ENCODE assay signal across 13 cellular contexts in genomic region chr13:66405908-66406802, GRCh38.
DNase-seq lines count a peak whose midpoint lies in the region; ATAC-seq lines count a peak whose summit lies in the region.
"Had no signal": no experiment of that assay in that cellular context is flagged by ENCODE, and none has a peak within 500 bp of the region (broad histone marks: within the 10 kb centered on the region; RNA-seq: fewer than 3 reads in every experiment).

No MANE protein-coding gene starts in this region.

- peak; percentile 79 for DNase-seq in NCI-H2171 treated with DMSO at 0.1 percent for 48 hours (lab: John Stamatoyannopoulos, UW)
- DNase-seq in NCI-H2171 (lab: John Stamatoyannopoulos, UW): no peak
- peak; percentile 93 for DNase-seq in amniotic epithelial cell (ENCODE audit: low read depth)
- DNase-seq in hepatic stellate cell (ENCODE audit: low spot score): peak; percentile 11
- no peak for DNase-seq in NCI-H1694 (lab: John Stamatoyannopoulos, UW)
- DNase-seq: activated CD4-positive, CD25-positive, alpha-beta regulatory T cell treated with anti-CD3 and anti-CD28 coated beads, Interleukin-2, amount 50 U/mL, for 72 hours; activated effector memory CD4-positive, alpha-beta T cell treated with Interleukin-2 at 50 U/mL for 16 hours had no signal

- no peak for ATAC-seq in GM21390 (IDR thresholded peaks at IDR 0.05; ENCODE audit: unreplicated experiment)
- no peak for ATAC-seq in HG02759 (IDR thresholded peaks at IDR 0.05; ENCODE audit: unreplicated experiment)
- ATAC-seq: K562; stimulated activated effector memory CD8-positive, alpha-beta T cell treated with anti-CD3 and anti-CD28 coated beads, Interleukin-12 subunit alpha, Interleukin-12 subunit beta, amount 100 ng/mL, for 72 hours had no signal

- H3K27ac ChIP-seq in temporal lobe (ENCODE audit: low read depth, low read length): peak overlapping the region; percentile 27
- H3K27ac ChIP-seq: coronary artery had no signal

Comparison
In these comparisons a context has a peak if more than half of its experiments do, and no peak if none do; other contexts are left out.
1. DNase-seq: peak in NCI-H2171 treated with DMSO at 0.1 percent for 48 hours (single experiment), amniotic epithelial cell (single experiment) and hepatic stellate cell (single experiment); none in NCI-H2171 (single experiment) and NCI-H1694 (single experiment).